ENCODE assay signal across 26 cellular contexts in the genomic region with DNA sequence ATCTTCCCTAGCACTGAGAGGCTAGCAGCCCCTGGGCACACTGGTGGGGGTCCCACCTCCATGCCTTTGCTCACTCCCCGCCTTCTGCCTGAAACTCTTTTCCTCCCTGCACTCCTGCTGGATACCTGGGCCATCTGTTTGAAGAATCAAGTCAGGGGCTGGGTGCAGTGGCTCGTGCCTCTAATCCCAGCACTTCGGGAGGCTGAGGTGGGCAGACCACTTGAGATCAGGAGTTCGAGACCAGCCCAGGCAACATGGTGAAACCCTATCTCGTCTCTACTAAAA. TPM values are rescaled to one million over a fixed set of nuclear protein-coding genes. Genes with fewer than 3 reads are reported as not detected.
DNase-seq lines count a peak whose midpoint lies in the region; ATAC-seq, FAIRE-seq and TF ChIP-seq lines count a peak whose summit lies in the region.
"Had no signal": no experiment of that assay in that cellular context is flagged by ENCODE, and none has a peak within 500 bp of the region (broad histone marks: within the 10 kb centered on the region; RNA-seq: fewer than 3 reads in every experiment).

No MANE protein-coding gene starts in this region.

- no peaks in the 10 kb centered on the region for H3K36me3 Mint-ChIP-seq in T-helper 17 cell (ENCODE audit: low read depth)
- H3K36me3 Mint-ChIP-seq in type B pancreatic cell, result no peaks in the 10 kb centered on the region
- H3K36me3 Mint-ChIP-seq in endodermal cell (ENCODE audit: low read depth), result no peaks in the 10 kb centered on the region
- H3K36me3 Mint-ChIP-seq: IgD-negative memory B cell had no signal

- no peak overlapping the region for H3K4me3 ChIP-seq in endothelial cell of umbilical vein (replicated peaks in 1 of 3; ENCODE audit: insufficient read depth in 1 of 3, low read depth in 1 of 3, low read length in 3 of 3)
- no peak overlapping the region for H3K4me3 ChIP-seq in endodermal cell (ENCODE audit: low read length)
- H3K4me3 ChIP-seq: A549; BLaER1 treated with 17β-estradiol and CSF1 and Interleukin-3, amounts not matched to agents 10 nM and 100 nM; GM23338; Peyer's patch had no signal

- no peaks in the 10 kb centered on the region for H4K20me1 ChIP-seq in endothelial cell of umbilical vein (replicated peaks; ENCODE audit: control insufficient read depth, extremely low read depth, insufficient read depth, low read length)
- H4K20me1 ChIP-seq: BLaER1 treated with 17β-estradiol and CSF1 and Interleukin-3, amounts not matched to agents 10 nM and 100 nM had no signal

- intact Hi-C loops in endothelial cell of umbilical vein (cut with micrococcal nuclease), result no loop called here

- H3K4me2 ChIP-seq in endothelial cell of umbilical vein (ENCODE audit: insufficient read depth, low read length), result no peak overlapping the region
- H3K4me2 ChIP-seq: A549; BLaER1 treated with 17β-estradiol and CSF1 and Interleukin-3, amounts not matched to agents 10 nM and 100 nM had no signal

- H3K4me3 Mint-ChIP-seq in T-helper 17 cell (peak overlapping the region; percentile 57), type B pancreatic cell (no peak overlapping the region), endodermal cell (no peak overlapping the region)
- H3K4me3 Mint-ChIP-seq: CD4-positive, alpha-beta T cell; GM23338; IgD-negative memory B cell had no signal

- TF ChIP-seq CTCF in endothelial cell of umbilical vein (IDR thresholded peaks at IDR 0.05; ENCODE audit: extremely low read depth in 1 of 2, insufficient read depth in 1 of 2, low read depth in 1 of 2, low read length in 2 of 2) (no peak), type B pancreatic cell (conservative IDR thresholded peaks at IDR 0.05) (peak; percentile 14), GM10266 (IDR thresholded peaks at IDR 0.05; ENCODE audit: control insufficient read depth, insufficient read depth, low read depth, missing control alignments) (no peak), endodermal cell (conservative IDR thresholded peaks at IDR 0.05) (no peak)

- no peaks in the 10 kb centered on the region for H3K79me2 ChIP-seq in endothelial cell of umbilical vein (ENCODE audit: control insufficient read depth, insufficient read depth, low read length)

- 87 to 94% methylated on average over 3 to 5 of the region's 5 CpGs for WGBS in endodermal cell (ENCODE audit: insufficient coverage in 1 of 2, insufficient read length in 1 of 2), 2 experiments

- H3K27me3 Mint-ChIP-seq in T-helper 17 cell, result no peaks in the 10 kb centered on the region
- no peaks in the 10 kb centered on the region for H3K27me3 Mint-ChIP-seq in type B pancreatic cell
- peaks cover 28% of the 10 kb centered on the region for H3K27me3 Mint-ChIP-seq in endodermal cell (ENCODE audit: insufficient read depth)
- H3K27me3 Mint-ChIP-seq: CD4-positive, alpha-beta T cell; IgD-negative memory B cell had no signal

- H3K36me3 ChIP-seq in endothelial cell of umbilical vein (ENCODE audit: control insufficient read depth in 2 of 2, extremely low read depth in 1 of 2, insufficient read depth in 2 of 2, low read length in 2 of 2) (no peaks in the 10 kb centered on the region), endodermal cell (ENCODE audit: control insufficient read depth, insufficient read depth, low read length) (no peaks in the 10 kb centered on the region)
- H3K36me3 ChIP-seq: BLaER1 treated with 17β-estradiol and CSF1 and Interleukin-3, amounts not matched to agents 10 nM and 100 nM; Peyer's patch had no signal

- TF ChIP-seq POLR2A in endothelial cell of umbilical vein (IDR thresholded peaks at IDR 0.05; ENCODE audit: low read depth, low read length), result no peak

- H3K27me3 ChIP-seq in endothelial cell of umbilical vein (ENCODE audit: control insufficient read depth in 2 of 2, insufficient read depth in 2 of 2, low read length in 2 of 2) (no peaks in the 10 kb centered on the region), endodermal cell (ENCODE audit: control insufficient read depth, insufficient read depth, low read length, poor library complexity, severe bottlenecking) (no peaks in the 10 kb centered on the region)
- H3K27me3 ChIP-seq: BLaER1 treated with 17β-estradiol and CSF1 and Interleukin-3, amounts not matched to agents 10 nM and 100 nM; Peyer's patch had no signal

- peak; percentile 8 for FAIRE-seq in endothelial cell of umbilical vein (lab: Jason Lieb, UNC)

- H3K27ac ChIP-seq in endothelial cell of umbilical vein (ENCODE audit: insufficient read depth, low read depth, low read length) (no peak overlapping the region), endodermal cell (ENCODE audit: low read depth, low read length) (no peak overlapping the region)
- H3K27ac ChIP-seq: A549; BLaER1 treated with 17β-estradiol and CSF1 and Interleukin-3, amounts not matched to agents 10 nM and 100 nM; Peyer's patch had no signal

- CTCF ChIA-PET in endothelial cell of umbilical vein (lab: Charles Lee), result interaction anchor here (0.9 to 14.5 kb wide), 9 partner anchors 17 to 174 kb away, joined by 3 to 320 read pairs (median 5); a partner anchor contains a TSS

- no peak overlapping the region for H2AFZ ChIP-seq in endothelial cell of umbilical vein (ENCODE audit: low read depth, low read length)
- H2AFZ ChIP-seq: GM23338 had no signal

- H3K4me1 Mint-ChIP-seq in T-helper 17 cell, result peaks cover 2% of the 10 kb centered on the region
- peaks cover 4% of the 10 kb centered on the region for H3K4me1 Mint-ChIP-seq in type B pancreatic cell (ENCODE audit: unreplicated experiment)
- peaks cover 7% of the 10 kb centered on the region for H3K4me1 Mint-ChIP-seq in endodermal cell

- DNase-seq in T-helper 17 cell (no peak), endothelial cell of umbilical vein (ENCODE audit: low read depth, low spot score) (no peak), type B pancreatic cell (ENCODE audit: extremely low spot score, unreplicated experiment) (no peak), GM10266 (ENCODE audit: extremely low spot score) (no peak), endodermal cell (no peak)
- DNase-seq: AML-193; CD4-positive, alpha-beta T cell; COR-L47; DMS53; HCEC 1CT; NCI-H1048; NCI-H1417; NCI-H1694 treated with DMSO at 0.1 percent for 48 hours; NCI-H2081; NCI-H2171; NCI-H226; NCI-H510A; NCI-H69; Peyer's patch; SHP77 treated with DMSO at 0.1 percent for 48 hours had no signal

- ATAC-seq in T-helper 17 cell, result no peak

- POLR2A ChIA-PET in endothelial cell of umbilical vein (lab: Charles Lee), result interaction anchor here (0.6 kb wide), 1 partner anchor 78 kb away, joined by 3 read pairs; no protein-coding TSS in a partner anchor

- no peaks in the 10 kb centered on the region for H3K9me3 Mint-ChIP-seq in type B pancreatic cell
- no peaks in the 10 kb centered on the region for H3K9me3 Mint-ChIP-seq in endodermal cell
- H3K9me3 Mint-ChIP-seq: CD4-positive, alpha-beta T cell; GM23338; IgD-negative memory B cell had no signal

- no peaks in the 10 kb centered on the region for H3K9me3 ChIP-seq in T-helper 17 cell (ENCODE audit: control insufficient read depth, low read length, poor library complexity, severe bottlenecking)
- no peaks in the 10 kb centered on the region for H3K9me3 ChIP-seq in endothelial cell of umbilical vein (replicated peaks; ENCODE audit: control insufficient read depth, insufficient read depth, low read length)
- no peaks in the 10 kb centered on the region for H3K9me3 ChIP-seq in endodermal cell (ENCODE audit: control insufficient read depth, low read length)
- H3K9me3 ChIP-seq: A549; BLaER1 treated with 17β-estradiol and CSF1 and Interleukin-3, amounts not matched to agents 10 nM and 100 nM; Peyer's patch had no signal

- H3K4me1 ChIP-seq in endothelial cell of umbilical vein (ENCODE audit: control insufficient read depth, extremely low read depth, insufficient read depth, low read length) (peaks cover 3% of the 10 kb centered on the region), endodermal cell (ENCODE audit: control insufficient read depth, insufficient read depth, low read length) (no peaks in the 10 kb centered on the region)

- no TSS peak for BruUV-seq in endothelial cell of umbilical vein (replicated peaks; lab: Mats Ljungman, UMichigan)

- dilution Hi-C loops in endothelial cell of umbilical vein (cut with MboI; ENCODE audit: extremely low pct_ligation_motif_present, low sequenced_read_pairs), result no loop called here

- no peaks in the 10 kb centered on the region for H3K9me1 ChIP-seq in endothelial cell of umbilical vein (replicated peaks; ENCODE audit: control insufficient read depth, extremely low read depth, insufficient read depth, low read length)

- no peak overlapping the region for H3K9ac ChIP-seq in endothelial cell of umbilical vein (replicated peaks; ENCODE audit: extremely low read depth, insufficient read depth, low read length)
- H3K9ac ChIP-seq in endodermal cell (ENCODE audit: extremely low read depth, low read length, poor library complexity, severe bottlenecking), result no peak overlapping the region
- H3K9ac ChIP-seq: BLaER1 treated with 17β-estradiol and CSF1 and Interleukin-3, amounts not matched to agents 10 nM and 100 nM had no signal

- H3K27ac Mint-ChIP-seq in T-helper 17 cell, result no peak overlapping the region
- H3K27ac Mint-ChIP-seq in type B pancreatic cell, result no peak overlapping the region
- H3K27ac Mint-ChIP-seq in endodermal cell, result no peak overlapping the region
- H3K27ac Mint-ChIP-seq: GM23338 had no signal

RNA-seq across cellular contexts. Expression of a gene that starts 15.7 kb away (rescaled TPM):
- total RNA-seq in T-helper 17 cell (1 to 10 TPM; 1.3 to 2.1 TPM), endothelial cell of umbilical vein (not detected in 2 replicates), type B pancreatic cell (ENCODE audit: low replicate concordance) (5.3 and 18.2 TPM in 2 replicates), endodermal cell (10 to 100 TPM; 17.8 to 23.6 TPM)
- polyA plus RNA-seq in endothelial cell of umbilical vein, result not detected in 2 replicates
- not detected in 2 replicates for polyA plus RNA-seq in endothelial cell of umbilical vein (2011; cell fraction: cytosol; rRNA removed)
- not detected in 2 replicates for polyA plus RNA-seq in endothelial cell of umbilical vein (2011; cell fraction: nucleus; rRNA removed)
- polyA plus RNA-seq in endothelial cell of umbilical vein (2012), result not detected in 2 replicates
- not detected in 2 replicates for polyA minus RNA-seq in endothelial cell of umbilical vein
- polyA minus RNA-seq in endothelial cell of umbilical vein (2011; cell fraction: cytosol; rRNA and poly(A)+ RNA removed), result not detected
- not detected in 2 replicates for polyA minus RNA-seq in endothelial cell of umbilical vein (2011; cell fraction: nucleus; rRNA and poly(A)+ RNA removed)
- 12.3 TPM for polyA plus RNA-seq in endodermal cell (2013, experiment 1 of 2)
- polyA plus RNA-seq in endodermal cell (2013, experiment 2 of 2), result 12.8 TPM
- total RNA-seq: Daoy, Peyer's patch had no signal
- polyA plus RNA-seq: IgD-negative memory B cell had no signal

RNA-seq across cellular contexts. Expression of a gene that starts 21.7 kb away (rescaled TPM):
- total RNA-seq in T-helper 17 cell (10 to 100 TPM; 80.7 to 85.3 TPM), endothelial cell of umbilical vein (122 and 137 TPM in 2 replicates), type B pancreatic cell (ENCODE audit: low replicate concordance) (171 and 201 TPM in 2 replicates), endodermal cell (100 to 1,000 TPM; 159 to 187 TPM)
- 91.5 and 104 TPM in 2 replicates for polyA plus RNA-seq in endothelial cell of umbilical vein
- 75.7 and 77.3 TPM in 2 replicates for polyA plus RNA-seq in endothelial cell of umbilical vein (2011; cell fraction: cytosol; rRNA removed)
- 211 and 239 TPM in 2 replicates for polyA plus RNA-seq in endothelial cell of umbilical vein (2011; cell fraction: nucleus; rRNA removed)
- polyA plus RNA-seq in endothelial cell of umbilical vein (2012), result 127 and 145 TPM in 2 replicates
- polyA minus RNA-seq in endothelial cell of umbilical vein, result 135 and 149 TPM in 2 replicates
- polyA minus RNA-seq in endothelial cell of umbilical vein (2011; cell fraction: cytosol; rRNA and poly(A)+ RNA removed), result 57.0 TPM
- polyA minus RNA-seq in endothelial cell of umbilical vein (2011; cell fraction: nucleus; rRNA and poly(A)+ RNA removed), result 89.1 and 93.6 TPM in 2 replicates
- 83.1 TPM for polyA plus RNA-seq in endodermal cell (2013, experiment 1 of 2)
- 82.3 TPM for polyA plus RNA-seq in endodermal cell (2013, experiment 2 of 2)

RNA-seq across cellular contexts. Expression of a gene that starts 46.4 kb away (rescaled TPM):
- total RNA-seq in T-helper 17 cell (under 1 TPM in 1 of 2 donors, not detected in 1; 0.68 TPM), endothelial cell of umbilical vein (not detected in 2 replicates), type B pancreatic cell (ENCODE audit: low replicate concordance) (0.29 TPM in 1 of 2 replicates, not detected in the other), endodermal cell (under 1 TPM in 1 of 2 donors, not detected in 1; 0.09 TPM)
- polyA plus RNA-seq in endothelial cell of umbilical vein, result 0.05 and 0.18 TPM in 2 replicates
- 0.03 and 0.13 TPM in 2 replicates for polyA plus RNA-seq in endothelial cell of umbilical vein (2011; cell fraction: cytosol; rRNA removed)
- polyA plus RNA-seq in endothelial cell of umbilical vein (2011; cell fraction: nucleus; rRNA removed), result 0.34 and 0.50 TPM in 2 replicates
- 0.41 and 3.6 TPM in 2 replicates for polyA plus RNA-seq in endothelial cell of umbilical vein (2012)
- not detected in 2 replicates for polyA minus RNA-seq in endothelial cell of umbilical vein
- polyA minus RNA-seq in endothelial cell of umbilical vein (2011; cell fraction: cytosol; rRNA and poly(A)+ RNA removed), result not detected
- not detected in 2 replicates for polyA minus RNA-seq in endothelial cell of umbilical vein (2011; cell fraction: nucleus; rRNA and poly(A)+ RNA removed)
- polyA plus RNA-seq in endodermal cell (2013, experiment 1 of 2), result not detected
- not detected for polyA plus RNA-seq in endodermal cell (2013, experiment 2 of 2)
- total RNA-seq: Daoy, G401, GM23338, Peyer's patch had no signal

RNA-seq across cellular contexts. Expression of a gene that starts 50.8 kb away (rescaled TPM):
- under 1 TPM; 0.55 to 0.96 TPM for total RNA-seq in T-helper 17 cell
- total RNA-seq in endothelial cell of umbilical vein, result not detected in 2 replicates
- polyA plus RNA-seq in endothelial cell of umbilical vein, result 0.47 and 0.53 TPM in 2 replicates
- polyA plus RNA-seq in endothelial cell of umbilical vein (2011; cell fraction: cytosol; rRNA removed), result 0.14 TPM in 2 replicates
- polyA plus RNA-seq in endothelial cell of umbilical vein (2011; cell fraction: nucleus; rRNA removed), result 0.27 TPM in 1 of 2 replicates, not detected in the other
- 0.20 TPM in 1 of 2 replicates, not detected in the other for polyA plus RNA-seq in endothelial cell of umbilical vein (2012)
- 0.17 TPM in 1 of 2 replicates, not detected in the other for polyA minus RNA-seq in endothelial cell of umbilical vein
- 0.72 TPM for polyA minus RNA-seq in endothelial cell of umbilical vein (2011; cell fraction: cytosol; rRNA and poly(A)+ RNA removed)
- not detected in 2 replicates for polyA minus RNA-seq in endothelial cell of umbilical vein (2011; cell fraction: nucleus; rRNA and poly(A)+ RNA removed)
- 0.94 and 1.3 TPM in 2 replicates for total RNA-seq in type B pancreatic cell (ENCODE audit: low replicate concordance)
- not detected for total RNA-seq in endodermal cell
- polyA plus RNA-seq in endodermal cell (2013, experiment 1 of 2), result not detected
- not detected for polyA plus RNA-seq in endodermal cell (2013, experiment 2 of 2)
- total RNA-seq: Daoy had no signal

RNA-seq across cellular contexts. Expression of a gene that starts 53.0 kb away (rescaled TPM):
- 10 to 100 TPM; 80.4 to 89.2 TPM for total RNA-seq in T-helper 17 cell
- 77.6 and 81.7 TPM in 2 replicates for total RNA-seq in endothelial cell of umbilical vein
- polyA plus RNA-seq in endothelial cell of umbilical vein, result 55.8 and 64.6 TPM in 2 replicates
- polyA plus RNA-seq in endothelial cell of umbilical vein (2011; cell fraction: cytosol; rRNA removed), result 60.5 and 79.4 TPM in 2 replicates
- 62.9 and 65.6 TPM in 2 replicates for polyA plus RNA-seq in endothelial cell of umbilical vein (2011; cell fraction: nucleus; rRNA removed)
- 73.2 and 88.3 TPM in 2 replicates for polyA plus RNA-seq in endothelial cell of umbilical vein (2012)
- polyA minus RNA-seq in endothelial cell of umbilical vein, result 63.1 and 67.7 TPM in 2 replicates
- polyA minus RNA-seq in endothelial cell of umbilical vein (2011; cell fraction: cytosol; rRNA and poly(A)+ RNA removed), result 28.5 TPM
- 47.6 and 56.8 TPM in 2 replicates for polyA minus RNA-seq in endothelial cell of umbilical vein (2011; cell fraction: nucleus; rRNA and poly(A)+ RNA removed)
- 86.7 and 89.6 TPM in 2 replicates for total RNA-seq in type B pancreatic cell (ENCODE audit: low replicate concordance)
- total RNA-seq in endodermal cell, result 10 to 100 TPM; 73.9 to 78.0 TPM
- polyA plus RNA-seq in endodermal cell (2013, experiment 1 of 2), result 63.0 TPM
- polyA plus RNA-seq in endodermal cell (2013, experiment 2 of 2), result 58.3 TPM
